In the genomic region with DNA sequence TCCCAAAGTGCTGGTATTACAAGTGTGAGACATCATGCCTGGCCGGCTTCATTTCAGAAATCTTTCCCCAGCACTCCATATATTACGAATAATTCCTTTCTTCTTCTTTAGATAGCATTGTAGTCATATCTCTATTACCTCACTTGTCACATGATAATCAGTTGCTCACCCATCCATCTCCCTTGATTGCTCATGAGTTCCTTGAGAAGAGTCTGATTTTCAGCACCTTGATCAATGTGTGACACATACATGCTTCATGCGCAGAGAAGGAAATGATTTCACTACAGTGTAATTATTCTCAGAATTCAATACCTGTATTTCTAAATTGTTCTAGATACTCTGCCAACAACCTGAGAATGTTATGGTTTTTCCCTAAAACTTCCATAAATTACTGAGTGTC, we compare ENCODE assay signal across 1 cellular context.
TF ChIP-seq lines count a peak whose summit lies in the region.

No MANE protein-coding gene starts in this region.

TF ChIP-seq in neural cell, 6 proteins besides CTCF, POLR2A, EP300 and RAD21:
- TF ChIP-seq REST (IDR thresholded peaks at IDR 0.05; ENCODE audit: borderline replicate concordance) (no peak), POLR2AphosphoS5 (IDR thresholded peaks at IDR 0.05) (no peak), SMC3 (conservative IDR thresholded peaks at IDR 0.05; ENCODE audit: poor library complexity) (no peak), TAF1 (IDR thresholded peaks at IDR 0.05; ENCODE audit: low read depth) (no peak), MXI1 (conservative IDR thresholded peaks at IDR 0.05; ENCODE audit: poor library complexity, severe bottlenecking) (no peak), EZH2 (IDR thresholded peaks at IDR 0.05; ENCODE audit: borderline replicate concordance, insufficient read depth, low read length, poor library complexity, severe bottlenecking) (no peak)
